ENCODE assay signal across 1 cellular context in the genomic region with DNA sequence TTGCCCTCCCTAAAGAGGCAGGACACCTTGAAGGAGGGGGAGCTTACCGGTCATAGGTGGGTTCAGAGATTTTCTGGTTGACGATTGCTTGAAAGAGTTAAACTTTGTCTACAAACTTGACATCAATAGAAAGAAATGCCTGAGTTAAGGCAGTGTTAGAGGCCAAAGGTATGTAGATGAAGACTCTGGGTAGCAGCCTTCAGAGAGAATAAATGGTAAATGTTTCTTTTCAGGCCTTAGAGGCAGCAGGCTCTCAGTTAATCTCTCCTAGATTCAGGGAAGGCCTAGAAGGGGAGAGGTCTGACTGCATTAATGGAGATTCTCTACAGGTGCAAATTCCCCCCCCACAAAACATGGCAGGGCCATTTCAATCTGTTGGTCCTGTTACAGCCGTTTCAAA.
TF ChIP-seq lines count a peak whose summit lies in the region.

No MANE protein-coding gene starts in this region.

TF ChIP-seq in SK-N-SH treated with all-trans-retinoic acid at 6 μM for 48 hours, 23 proteins besides CTCF, POLR2A, EP300 and RAD21 (continued from another document):
- TF ChIP-seq, protein P1, sequence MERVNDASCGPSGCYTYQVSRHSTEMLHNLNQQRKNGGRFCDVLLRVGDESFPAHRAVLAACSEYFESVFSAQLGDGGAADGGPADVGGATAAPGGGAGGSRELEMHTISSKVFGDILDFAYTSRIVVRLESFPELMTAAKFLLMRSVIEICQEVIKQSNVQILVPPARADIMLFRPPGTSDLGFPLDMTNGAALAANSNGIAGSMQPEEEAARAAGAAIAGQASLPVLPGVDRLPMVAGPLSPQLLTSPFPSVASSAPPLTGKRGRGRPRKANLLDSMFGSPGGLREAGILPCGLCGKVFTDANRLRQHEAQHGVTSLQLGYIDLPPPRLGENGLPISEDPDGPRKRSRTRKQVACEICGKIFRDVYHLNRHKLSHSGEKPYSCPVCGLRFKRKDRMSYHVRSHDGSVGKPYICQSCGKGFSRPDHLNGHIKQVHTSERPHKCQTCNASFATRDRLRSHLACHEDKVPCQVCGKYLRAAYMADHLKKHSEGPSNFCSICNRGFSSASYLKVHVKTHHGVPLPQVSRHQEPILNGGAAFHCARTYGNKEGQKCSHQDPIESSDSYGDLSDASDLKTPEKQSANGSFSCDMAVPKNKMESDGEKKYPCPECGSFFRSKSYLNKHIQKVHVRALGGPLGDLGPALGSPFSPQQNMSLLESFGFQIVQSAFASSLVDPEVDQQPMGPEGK (CRISPR knock-in tag; IDR thresholded peaks at IDR 0.05; ENCODE audit: borderline replicate concordance): no peak
- TF ChIP-seq, protein P2, sequence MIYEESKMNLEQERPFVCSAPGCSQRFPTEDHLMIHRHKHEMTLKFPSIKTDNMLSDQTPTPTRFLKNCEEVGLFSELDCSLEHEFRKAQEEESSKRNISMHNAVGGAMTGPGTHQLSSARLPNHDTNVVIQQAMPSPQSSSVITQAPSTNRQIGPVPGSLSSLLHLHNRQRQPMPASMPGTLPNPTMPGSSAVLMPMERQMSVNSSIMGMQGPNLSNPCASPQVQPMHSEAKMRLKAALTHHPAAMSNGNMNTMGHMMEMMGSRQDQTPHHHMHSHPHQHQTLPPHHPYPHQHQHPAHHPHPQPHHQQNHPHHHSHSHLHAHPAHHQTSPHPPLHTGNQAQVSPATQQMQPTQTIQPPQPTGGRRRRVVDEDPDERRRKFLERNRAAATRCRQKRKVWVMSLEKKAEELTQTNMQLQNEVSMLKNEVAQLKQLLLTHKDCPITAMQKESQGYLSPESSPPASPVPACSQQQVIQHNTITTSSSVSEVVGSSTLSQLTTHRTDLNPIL (CRISPR knock-in tag; IDR thresholded peaks at IDR 0.05; ENCODE audit: low read depth): no peak
- TF ChIP-seq ZC3H10 (CRISPR knock-in tag; IDR thresholded peaks at IDR 0.05): no peak
- no peak for TF ChIP-seq TCF4 (CRISPR knock-in tag; IDR thresholded peaks at IDR 0.05; ENCODE audit: borderline replicate concordance)
- no peak for TF ChIP-seq TOX (CRISPR knock-in tag; IDR thresholded peaks at IDR 0.05; ENCODE audit: borderline replicate concordance)
- TF ChIP-seq ZFP3 (CRISPR knock-in tag; IDR thresholded peaks at IDR 0.05): no peak
- TF ChIP-seq, protein P3, sequence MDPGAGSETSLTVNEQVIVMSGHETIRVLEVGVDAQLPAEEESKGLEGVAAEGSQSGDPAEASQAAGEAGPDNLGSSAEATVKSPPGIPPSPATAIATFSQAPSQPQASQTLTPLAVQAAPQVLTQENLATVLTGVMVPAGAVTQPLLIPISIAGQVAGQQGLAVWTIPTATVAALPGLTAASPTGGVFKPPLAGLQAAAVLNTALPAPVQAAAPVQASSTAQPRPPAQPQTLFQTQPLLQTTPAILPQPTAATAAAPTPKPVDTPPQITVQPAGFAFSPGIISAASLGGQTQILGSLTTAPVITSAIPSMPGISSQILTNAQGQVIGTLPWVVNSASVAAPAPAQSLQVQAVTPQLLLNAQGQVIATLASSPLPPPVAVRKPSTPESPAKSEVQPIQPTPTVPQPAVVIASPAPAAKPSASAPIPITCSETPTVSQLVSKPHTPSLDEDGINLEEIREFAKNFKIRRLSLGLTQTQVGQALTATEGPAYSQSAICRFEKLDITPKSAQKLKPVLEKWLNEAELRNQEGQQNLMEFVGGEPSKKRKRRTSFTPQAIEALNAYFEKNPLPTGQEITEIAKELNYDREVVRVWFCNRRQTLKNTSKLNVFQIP (CRISPR knock-in tag; IDR thresholded peaks at IDR 0.05; ENCODE audit: borderline replicate concordance, low read depth): no peak
